8 cellular contexts compared by ENCODE assay signal in genomic region chr3:27532931-27533607, GRCh38. TPM values are rescaled to one million over a fixed set of nuclear protein-coding genes. Genes with fewer than 3 reads are reported as not detected.
A peak's percentile ranks its signal among the peaks of the same experiment; 100 is the strongest.
DNase-seq lines count a peak whose midpoint lies in the region; ATAC-seq, FAIRE-seq and TF ChIP-seq lines count a peak whose summit lies in the region.

No MANE protein-coding gene starts in this region.

- peak overlapping the region in 3 of 4 experiments; percentile 43 to 60 (median 51); a peak in 6 of 7 replicates for H3K9ac ChIP-seq in H1 (replicated peaks in 1 of 4; ENCODE audit: extremely low read depth in 1 of 4, low read depth in 3 of 4, low read length in 3 of 4)

- H3K36me3 Mint-ChIP-seq in CD4-positive, alpha-beta memory T cell = no peaks in the 10 kb centered on the region

- H4K5ac ChIP-seq in H1 (ENCODE audit: insufficient read length, low read depth, low read length) = no peak overlapping the region

- H3K14ac ChIP-seq in H1 (ENCODE audit: insufficient read length) = no peak overlapping the region

- peak overlapping the region; percentile 22 for H4K91ac ChIP-seq in H1 (replicated peaks; ENCODE audit: insufficient read length, low read length)

- peak overlapping the region; percentile 72; the same call in 1 of the 2 replicates for H3K18ac ChIP-seq in H1 (ENCODE audit: extremely low read depth, low read length)

- no peaks in the 10 kb centered on the region for H3K27me3 Mint-ChIP-seq in CD4-positive, alpha-beta memory T cell

- no peaks in the 10 kb centered on the region for H3K9me3 ChIP-seq in CD4-positive, alpha-beta memory T cell (ENCODE audit: control insufficient read depth in 1 of 2, low read length in 2 of 2)
- no peaks in the 10 kb centered on the region for H3K9me3 ChIP-seq in H1 (ENCODE audit: insufficient read depth in 2 of 2, low read depth in 1 of 2, low read length in 1 of 2)
- no peaks in the 10 kb centered on the region for H3K9me3 ChIP-seq in osteoblast (ENCODE audit: low read depth, low read length)
- no peaks in the 10 kb centered on the region for H3K9me3 ChIP-seq in small intestine (ENCODE audit: control insufficient read depth, low read depth)

- peak overlapping the region; percentile 98; the same call in 1 of the 2 replicates for H2AK5ac ChIP-seq in H1 (ENCODE audit: low read depth, low read length)

- peaks cover 15 to 27% (median 21%) of the 10 kb centered on the region in 4 donors for H3K4me1 Mint-ChIP-seq in CD4-positive, alpha-beta memory T cell

- no peak overlapping the region for H3K23ac ChIP-seq in H1 (ENCODE audit: insufficient read length)

- H2AFZ ChIP-seq in H1 (ENCODE audit: low read length) (no peak overlapping the region), osteoblast (ENCODE audit: low read length) (peak overlapping the region; percentile 70)

- H3K27ac ChIP-seq in CD4-positive, alpha-beta memory T cell (ENCODE audit: low read depth, low read length) = no peak overlapping the region
- H3K27ac ChIP-seq in H1 (ENCODE audit: low read depth, low read length) = peak overlapping the region; percentile 82
- peak overlapping the region; percentile 93 for H3K27ac ChIP-seq in osteoblast (ENCODE audit: low read depth, low read length)
- H3K27ac ChIP-seq in small intestine (ENCODE audit: low read depth in 1 of 2, low read length in 1 of 2) = no peak overlapping the region

- POLR2A ChIA-PET in CD4-positive, alpha-beta memory T cell (lab: Charles Lee; ENCODE audit: partially characterized antibody) = interaction anchor here (0.8 to 3.5 kb wide), 3 partner anchors 36 to 100 kb away, joined by 3 to 33 read pairs (median 6); partner anchors contain the start of gene SLC4A7
- POLR2A ChIA-PET in H1 (lab: Charles Lee; ENCODE audit: partially characterized antibody) = interaction anchor here (0.8 to 2.4 kb wide), 7 partner anchors 10 to 61 kb away, joined by 3 to 8 read pairs (median 3); partner anchors contain the start of gene SLC4A7

- no peaks in the 10 kb centered on the region for H3K79me2 ChIP-seq in H1 (ENCODE audit: control insufficient read depth in 1 of 2, insufficient read depth in 2 of 2, low read length in 2 of 2)
- no peaks in the 10 kb centered on the region for H3K79me2 ChIP-seq in osteoblast (ENCODE audit: insufficient read depth, low read length)

- H3K4me2 ChIP-seq in H1 (ENCODE audit: insufficient read depth in 1 of 2, low read depth in 2 of 2, low read length in 2 of 2) = peak overlapping the region; percentile 70 to 90
- H3K4me2 ChIP-seq in osteoblast (ENCODE audit: insufficient read depth, low read length) = peak overlapping the region; percentile 37

- WGBS in H1 (ENCODE audit: extremely low coverage in 1 of 2, insufficient coverage in 1 of 2, insufficient read length in 1 of 2, insufficient replicate concordance in 2 of 2, low coverage in 1 of 2, low lambda C conversion rate in 2 of 2, missing lambda C conversion rate in 1 of 2), 2 experiments = 7% methylated on average over 6 of the region's 6 CpGs; no CpG with 5 or more reads in 1 of the 2 experiments
- WGBS in small intestine, 3 donors = 61 to 69% (median 68%) methylated on average over 6 of the region's 6 CpGs

- no peak overlapping the region for H3K4me3 ChIP-seq in CD4-positive, alpha-beta memory T cell (ENCODE audit: low read length in 2 of 2)
- H3K4me3 ChIP-seq in H1 (ENCODE audit: extremely low read depth in 1 of 4, insufficient read depth in 2 of 4, low read depth in 3 of 4, low read length in 4 of 4) = peak overlapping the region in 3 of 4 experiments; percentile 26 to 48 (median 27); a peak in 4 of 8 replicates
- no peak overlapping the region for H3K4me3 ChIP-seq in osteoblast (ENCODE audit: insufficient read depth, low read length)
- no peak overlapping the region for H3K4me3 ChIP-seq in small intestine (ENCODE audit: low read depth in 1 of 2, low read length in 2 of 2)

- ATAC-seq in HG02798 (IDR thresholded peaks at IDR 0.05; ENCODE audit: poor library complexity, unreplicated experiment) = no peak

- CTCF ChIA-PET in CD4-positive, alpha-beta memory T cell (lab: Charles Lee; ENCODE audit: partially characterized antibody) = no interaction called here
- CTCF ChIA-PET in H1 (lab: Charles Lee; ENCODE audit: partially characterized antibody) = interaction anchor here (0.7 to 1.7 kb wide), 3 partner anchors 9 to 148 kb away, joined by 3 to 4 read pairs (median 3); no protein-coding TSS in a partner anchor

- H3K27ac Mint-ChIP-seq in CD4-positive, alpha-beta memory T cell = peak overlapping the region in 5 of 7 donors; percentile 30 to 98 (median 83)

- H3K79me1 ChIP-seq in H1 (ENCODE audit: low read depth, low read length) = no peaks in the 10 kb centered on the region

- no peak for DNase-seq in CD4-positive, alpha-beta memory T cell
- peak; percentile 53 for DNase-seq in NOMO-1 treated with dmso at 0.1 percent for 144 hours (lab: John Stamatoyannopoulos, UW; ENCODE audit: unreplicated experiment)
- DNase-seq in H1 (ENCODE audit: low read depth in 1 of 2, low spot score in 2 of 2) = no peak
- no peak for DNase-seq in osteoblast (ENCODE audit: insufficient read length, low spot score, missing footprints)
- DNase-seq in NCI-H774 (lab: John Stamatoyannopoulos, UW) = no peak
- DNase-seq in small intestine = no peak
- no peak for DNase-seq in NCI-H2171 treated with DMSO at 0.1 percent for 48 hours (lab: John Stamatoyannopoulos, UW)

- H3K23me2 ChIP-seq in H1 (ENCODE audit: low read depth, low read length) = peaks cover 5% of the 10 kb centered on the region; the same call in 1 of the 2 replicates

- TF ChIP-seq RAD21 in H1 (IDR thresholded peaks at IDR 0.05 in 1 of 2, conservative IDR thresholded peaks at IDR 0.05 in 1 of 2; ENCODE audit: low read depth in 2 of 2, low read length in 2 of 2) = no peak

- no peaks in the 10 kb centered on the region for H3K27me3 ChIP-seq in CD4-positive, alpha-beta memory T cell (ENCODE audit: insufficient read depth, low read length)
- no peaks in the 10 kb centered on the region for H3K27me3 ChIP-seq in H1 (replicated peaks in 1 of 4; ENCODE audit: control insufficient read depth in 3 of 4, extremely low read depth in 1 of 4, insufficient read depth in 3 of 4, low read length in 3 of 4)
- H3K27me3 ChIP-seq in osteoblast (ENCODE audit: insufficient read depth, low read length) = no peaks in the 10 kb centered on the region
- H3K27me3 ChIP-seq in small intestine (ENCODE audit: control insufficient read depth in 2 of 2, insufficient read depth in 2 of 2, low read length in 2 of 2) = no peaks in the 10 kb centered on the region

- H3K56ac ChIP-seq in H1 (replicated peaks; ENCODE audit: insufficient read length, low read depth, low read length) = no peak overlapping the region

- H2BK15ac ChIP-seq in H1 (ENCODE audit: low read length) = no peak overlapping the region

- TF ChIP-seq CTCF in H1 (IDR thresholded peaks at IDR 0.05; ENCODE audit: control extremely low read depth in 1 of 3, insufficient read depth in 1 of 3, low read depth in 1 of 3, low read length in 3 of 3) = no peak
- TF ChIP-seq CTCF in osteoblast (IDR thresholded peaks at IDR 0.05; ENCODE audit: extremely low read depth, low read depth, low read length) = no peak

- no peak for TF ChIP-seq POLR2A in H1 (IDR thresholded peaks at IDR 0.05; ENCODE audit: control extremely low read depth in 1 of 2, low read depth in 2 of 2, low read length in 2 of 2)

- no peak overlapping the region for H4K8ac ChIP-seq in H1 (ENCODE audit: extremely low read depth, insufficient read depth, low read length)

- intact Hi-C loops in CD4-positive, alpha-beta memory T cell (cut with micrococcal nuclease) = loop anchor here (5.0 kb wide), 1 partner anchor 59 kb away; no protein-coding TSS in a partner anchor

- no peaks in the 10 kb centered on the region for H3K36me3 ChIP-seq in CD4-positive, alpha-beta memory T cell (ENCODE audit: insufficient read depth, low read length)
- H3K36me3 ChIP-seq in H1 (ENCODE audit: control insufficient read depth in 2 of 4, insufficient read depth in 4 of 4, low read length in 3 of 4) (no peaks in the 10 kb centered on the region), osteoblast (ENCODE audit: insufficient read depth, low read length) (no peaks in the 10 kb centered on the region), small intestine (ENCODE audit: control insufficient read depth in 2 of 2, insufficient read depth in 2 of 2, low read length in 2 of 2) (no peaks in the 10 kb centered on the region)

- peak overlapping the region; percentile 85 for H2BK5ac ChIP-seq in H1 (ENCODE audit: low read depth, low read length)

- peak overlapping the region; percentile 81 for H3K4ac ChIP-seq in H1 (replicated peaks; ENCODE audit: insufficient read length, low read depth, low read length)

- peak overlapping the region in 1 of 8 donors; percentile 7 for H3K4me3 Mint-ChIP-seq in CD4-positive, alpha-beta memory T cell

- H2BK12ac ChIP-seq in H1 (ENCODE audit: low read depth, low read length) = peak overlapping the region; percentile 70

- TF ChIP-seq EP300 in H1 (IDR thresholded peaks at IDR 0.05; ENCODE audit: borderline replicate concordance in 1 of 2, low read depth in 2 of 2, low read length in 2 of 2) = no peak

- H3K9me3 Mint-ChIP-seq in CD4-positive, alpha-beta memory T cell = no peaks in the 10 kb centered on the region

- peak overlapping the region; percentile 58 for H2BK120ac ChIP-seq in H1 (replicated peaks; ENCODE audit: low read depth, low read length)

- peak overlapping the region; percentile 62; the same call in 1 of the 2 replicates for H2BK20ac ChIP-seq in H1 (ENCODE audit: low read length)

- FAIRE-seq in H1 (lab: Jason Lieb, UNC) (no peak), small intestine (lab: Jason Lieb, UNC) (no peak)

- peaks cover 24% of the 10 kb centered on the region for H3K4me1 ChIP-seq in CD4-positive, alpha-beta memory T cell (ENCODE audit: insufficient read depth, low read length)
- H3K4me1 ChIP-seq in H1 (replicated peaks in 1 of 4; ENCODE audit: control insufficient read depth in 3 of 4, insufficient read depth in 4 of 4, low read length in 3 of 4) = peaks cover 14 to 35% (median 29%) of the 10 kb centered on the region in 4 experiments
- H3K4me1 ChIP-seq in osteoblast (ENCODE audit: insufficient read depth, low read length) = peaks cover 43% of the 10 kb centered on the region
- H3K4me1 ChIP-seq in small intestine (ENCODE audit: control insufficient read depth in 2 of 2, insufficient read depth in 1 of 2, low read depth in 1 of 2, low read length in 1 of 2) = no peaks in the 10 kb centered on the region

- H4K20me1 ChIP-seq in H1 (replicated peaks in 1 of 2; ENCODE audit: control insufficient read depth in 1 of 2, insufficient read depth in 2 of 2, low read length in 2 of 2) (no peaks in the 10 kb centered on the region), osteoblast (ENCODE audit: insufficient read depth, low read length) (no peaks in the 10 kb centered on the region)

RNA-seq across cellular contexts. Expression of gene SLC4A7, which starts 48.9 kb away (rescaled TPM):
- 100 to 1,000 TPM in 1 of 2 experiments, 10 to 100 TPM in 1; 98.5 to 103 TPM for total RNA-seq in CD4-positive, alpha-beta memory T cell
- 10 to 100 TPM; 12.7 to 23.4 TPM for polyA plus RNA-seq in CD4-positive, alpha-beta memory T cell
- 66.6 and 70.5 TPM in 2 replicates for total RNA-seq in H1 (2021; fragmentation: NEBNext Ultra II Directional; extraction: Animal tissue kit (Norgen Biotek cat#: 25700))
- 9.2 and 14.9 TPM in 2 replicates for polyA plus RNA-seq in H1 (2011; rRNA removed)
- 15.3 TPM for polyA plus RNA-seq in H1 (2011; cell fraction: cytosol; rRNA removed)
- polyA plus RNA-seq in H1 (2011; cell fraction: nucleus; rRNA removed) = 10.9 TPM
- polyA plus RNA-seq in H1 (2012, experiment 1 of 2) = 24.1 to 37.0 TPM (median 29.4 TPM) in 4 replicates
- polyA plus RNA-seq in H1 (2012, experiment 2 of 2) = 1.8 TPM
- polyA plus RNA-seq in H1 (2013, experiment 1 of 2) = 105 TPM
- polyA plus RNA-seq in H1 (2013, experiment 2 of 2) = 100 TPM
- 55.3 and 87.5 TPM in 2 replicates for polyA minus RNA-seq in H1 (2011; rRNA and poly(A)+ RNA removed)
- polyA minus RNA-seq in H1 (2011; cell fraction: cytosol; rRNA and poly(A)+ RNA removed) = 91.1 TPM
- 115 TPM for polyA minus RNA-seq in H1 (2011; cell fraction: nucleus; rRNA and poly(A)+ RNA removed)
- total RNA-seq in osteoblast = 203 and 281 TPM in 2 replicates
- polyA plus RNA-seq in small intestine = 10 to 100 TPM; 17.7 to 53.0 (median 39.2) TPM

Comparison
In these comparisons a context has a peak if more than half of its experiments do, and no peak if none do; other contexts are left out.
1. H3K27ac ChIP-seq: peak in H1 (single experiment) and osteoblast (single experiment); none in CD4-positive, alpha-beta memory T cell (single experiment) and small intestine (0 of 2).
2. H3K4me3 ChIP-seq: peak in H1 (3 of 4); none in CD4-positive, alpha-beta memory T cell (0 of 2), osteoblast (single experiment) and small intestine (0 of 2).